24 cellular contexts compared by ENCODE assay signal in genomic region chr4:175166020-175166419, GRCh38.
"Had no signal": no experiment of that assay in that cellular context is flagged by ENCODE, and none has a peak within 500 bp of the region (broad histone marks: within the 10 kb centered on the region; RNA-seq: fewer than 3 reads in every experiment).

No MANE protein-coding gene starts in this region.

- H3K27me3 ChIP-seq: esophagus squamous epithelium, gastroesophageal sphincter, right lobe of liver, suprapubic skin, thyroid gland had no signal

- H3K4me3 Mint-ChIP-seq: dendritic cell treated with granulocyte-macrophage colony-stimulating factor and Interleukin-4, amounts not matched to agents 40 ng/mL and 50 ng/mL, for 4 days; effector memory CD8-positive, alpha-beta T cell; nephron; stimulated activated effector memory CD8-positive, alpha-beta T cell treated with anti-CD3 and anti-CD28 coated beads, Interleukin-12 subunit alpha, Interleukin-12 subunit beta, amount 100 ng/mL, for 72 hours; type B pancreatic cell had no signal

- H3K4me1 Mint-ChIP-seq: nephron; stimulated activated effector memory CD8-positive, alpha-beta T cell treated with anti-CD3 and anti-CD28 coated beads, Interleukin-12 subunit alpha, Interleukin-12 subunit beta, amount 100 ng/mL, for 72 hours had no signal

- H3K27me3 Mint-ChIP-seq: dendritic cell treated with granulocyte-macrophage colony-stimulating factor and Interleukin-4, amounts not matched to agents 40 ng/mL and 50 ng/mL, for 4 days; effector memory CD8-positive, alpha-beta T cell; type B pancreatic cell had no signal

- H3K9me3 ChIP-seq: esophagus squamous epithelium, lower lobe of right lung, psoas muscle, right lobe of liver, suprapubic skin, thyroid gland had no signal

- H3K36me3 Mint-ChIP-seq: stimulated activated effector memory CD8-positive, alpha-beta T cell treated with anti-CD3 and anti-CD28 coated beads, Interleukin-12 subunit alpha, Interleukin-12 subunit beta, amount 100 ng/mL, for 72 hours; type B pancreatic cell had no signal

- H3K27ac Mint-ChIP-seq: dendritic cell treated with granulocyte-macrophage colony-stimulating factor and Interleukin-4, amounts not matched to agents 40 ng/mL and 50 ng/mL, for 4 days; effector memory CD8-positive, alpha-beta T cell; nephron; stimulated activated effector memory CD8-positive, alpha-beta T cell treated with anti-CD3 and anti-CD28 coated beads, Interleukin-12 subunit alpha, Interleukin-12 subunit beta, amount 100 ng/mL, for 72 hours; type B pancreatic cell had no signal

- H3K4me3 ChIP-seq: esophagus squamous epithelium, gastroesophageal sphincter, left ventricle myocardium inferior, lower lobe of right lung, psoas muscle, right lobe of liver, suprapubic skin, thyroid gland had no signal

- H3K9me3 Mint-ChIP-seq: nephron, type B pancreatic cell had no signal

- DNase-seq: effector memory CD8-positive, alpha-beta T cell; esophagus squamous epithelium; foreskin fibroblast; glutamatergic neuron; kidney; left cardiac atrium; left ventricle myocardium inferior; lower lobe of right lung; mesenchymal stem cell; midbrain; occipital lobe; psoas muscle; retina; right lobe of liver; stimulated activated CD4-positive, alpha-beta T cell treated with anti-CD3 and anti-CD28 coated beads, Interleukin-4, amount 100 ng/mL, for 1 hour; stimulated activated CD8-positive, alpha-beta memory T cell treated with anti-CD3 and anti-CD28 coated beads, Interleukin-4, amount 100 ng/mL, for 48 hours; stimulated activated naive CD8-positive, alpha-beta T cell treated with anti-CD3 and anti-CD28 coated beads, Interleukin-15, Interleukin-2, amounts not matched to agents 100 U/mL and 50 U/mL, for 24 hours; thyroid gland had no signal

- H3K36me3 ChIP-seq: esophagus squamous epithelium, gastroesophageal sphincter, left ventricle myocardium inferior, lower lobe of right lung, right lobe of liver, suprapubic skin, thyroid gland had no signal

- H3K27ac ChIP-seq: esophagus squamous epithelium, gastroesophageal sphincter, left ventricle myocardium inferior, lower lobe of right lung, psoas muscle, right lobe of liver, suprapubic skin, thyroid gland had no signal
